ENCODE assay signal across 21 cellular contexts in genomic region chr7:137852108-137852507, GRCh38. TPM values are rescaled to one million over a fixed set of nuclear protein-coding genes. Genes with fewer than 3 reads are reported as not detected.
A peak's percentile ranks its signal among the peaks of the same experiment; 100 is the strongest.
DNase-seq lines count a peak whose midpoint lies in the region; ATAC-seq and TF ChIP-seq lines count a peak whose summit lies in the region.
"Had no signal": no experiment of that assay in that cellular context is flagged by ENCODE, and none has a peak within 500 bp of the region (broad histone marks: within the 10 kb centered on the region; RNA-seq: fewer than 3 reads in every experiment).

No MANE protein-coding gene starts in this region.

- H4K5ac ChIP-seq in IMR-90 (ENCODE audit: low read depth, low read length): no peak overlapping the region

- no peak overlapping the region for H2AFZ ChIP-seq in IMR-90 (replicated peaks; ENCODE audit: low read length, poor library complexity)
- H2AFZ ChIP-seq in trophoblast cell (ENCODE audit: insufficient read depth, low read length, poor library complexity): no peak overlapping the region

- BruUV-seq in IMR-90 (replicated peaks; lab: Mats Ljungman, UMichigan): no TSS peak

- H3K4me2 ChIP-seq in IMR-90 (ENCODE audit: low read depth, low read length) (no peak overlapping the region), trophoblast cell (ENCODE audit: low read length) (no peak overlapping the region)

- no peak overlapping the region for H2BK120ac ChIP-seq in IMR-90 (ENCODE audit: low read depth, low read length)
- no peak overlapping the region for H2BK120ac ChIP-seq in trophoblast cell (ENCODE audit: insufficient read depth, low read length, poor library complexity)

- H3K14ac ChIP-seq in IMR-90 (replicated peaks; ENCODE audit: low read depth, low read length) (peak overlapping the region; percentile 14), trophoblast cell (ENCODE audit: low read length) (no peak overlapping the region)

- H4K91ac ChIP-seq in IMR-90 (ENCODE audit: insufficient read depth, low read depth, low read length) (no peak overlapping the region), trophoblast cell (ENCODE audit: low read depth, low read length) (no peak overlapping the region)

- peaks cover 7% of the 10 kb centered on the region; the same call in 1 of the 2 replicates for H3K9me1 ChIP-seq in IMR-90 (ENCODE audit: insufficient read depth, low read length)

- no peak overlapping the region for H3K18ac ChIP-seq in IMR-90 (ENCODE audit: low read depth, low read length)
- H3K18ac ChIP-seq in trophoblast cell (ENCODE audit: low read length): no peak overlapping the region

- intact Hi-C loops in IMR-90 (cut with micrococcal nuclease) (no loop called here), left lung (cut with DNase I) (no loop called here)

- TF ChIP-seq CTCF in IMR-90 (conservative IDR thresholded peaks at IDR 0.05; ENCODE audit: low read depth, low read length) (no peak), brain microvascular endothelial cell (IDR thresholded peaks at IDR 0.05; ENCODE audit: low read depth, low read length, missing control alignments) (no peak), left lung (IDR thresholded peaks at IDR 0.05) (no peak)

- dilution Hi-C loops in IMR-90 (cut with HindIII; ENCODE audit: low sequenced_read_pairs, unreplicated experiment): no loop called here

- no peaks in the 10 kb centered on the region for H3K79me2 ChIP-seq in trophoblast cell (ENCODE audit: control insufficient read depth, insufficient read depth, low read length, poor library complexity)

- H2BK12ac ChIP-seq in trophoblast cell (ENCODE audit: low read length): no peak overlapping the region

- H3K4ac ChIP-seq in IMR-90 (ENCODE audit: low read depth, low read length) (no peak overlapping the region), trophoblast cell (ENCODE audit: low read depth, low read length) (no peak overlapping the region)

- no peak overlapping the region for H3K56ac ChIP-seq in IMR-90 (ENCODE audit: extremely low read depth, insufficient read depth, low read length)

- CTCF ChIA-PET in IMR-90 (lab: Yijun Ruan, JAX): no interaction called here

- no peak overlapping the region for H2BK20ac ChIP-seq in IMR-90 (ENCODE audit: low read depth, low read length)

- H2BK15ac ChIP-seq in IMR-90 (ENCODE audit: low read depth, low read length): no peak overlapping the region

- TF ChIP-seq POLR2A in GM18505 (IDR thresholded peaks at IDR 0.05; ENCODE audit: borderline replicate concordance, extremely low read depth, insufficient read depth, insufficient read length) (peak; percentile 18), IMR-90 (IDR thresholded peaks at IDR 0.05; ENCODE audit: low read depth, low read length) (no peak)

- no peaks in the 10 kb centered on the region for H3K9me3 ChIP-seq in IMR-90 (ENCODE audit: control insufficient read depth, insufficient read depth, low read length)
- H3K9me3 ChIP-seq in trophoblast cell (ENCODE audit: insufficient read depth, low read depth, low read length): no peaks in the 10 kb centered on the region
- no peaks in the 10 kb centered on the region for H3K9me3 ChIP-seq in left lung
- H3K9me3 ChIP-seq: BE2C had no signal

- TF ChIP-seq RAD21 in IMR-90 (IDR thresholded peaks at IDR 0.05; ENCODE audit: low read length): no peak

- H3K4me3 ChIP-seq in IMR-90 (ENCODE audit: insufficient read depth, low read depth, low read length) (no peak overlapping the region), brain microvascular endothelial cell (ENCODE audit: low read depth, low read length) (no peak overlapping the region), trophoblast cell (ENCODE audit: low read depth, low read length) (no peak overlapping the region), left lung (no peak overlapping the region)

- H2BK5ac ChIP-seq in IMR-90 (ENCODE audit: low read depth, low read length, poor library complexity, severe bottlenecking) (no peak overlapping the region), trophoblast cell (ENCODE audit: low read depth, low read length, poor library complexity) (no peak overlapping the region)

- H3K27ac ChIP-seq in IMR-90 (ENCODE audit: insufficient read depth, low read length) (no peak overlapping the region), brain microvascular endothelial cell (peak overlapping the region; percentile 61), trophoblast cell (ENCODE audit: low read depth, low read length) (no peak overlapping the region), left lung (no peak overlapping the region)

- no peak overlapping the region for H4K12ac ChIP-seq in trophoblast cell (ENCODE audit: low read depth, low read length)

- ATAC-seq in GM18505 (IDR thresholded peaks at IDR 0.05; ENCODE audit: unreplicated experiment) (no peak), IMR-90 (ENCODE audit: low read depth) (no peak), left lung (no peak)

- DNase-seq in IMR-90 (no peak), brain microvascular endothelial cell (no peak), trophoblast cell (peak; percentile 26 to 61), HUDEP-2 (lab: John Stamatoyannopoulos, UW; ENCODE audit: unreplicated experiment in 76 of 76) (no peak), left lung (no peak)
- DNase-seq in activated CD8-positive, alpha-beta memory T cell treated with anti-CD3 and anti-CD28 coated beads for 24 hours: no peak
- DNase-seq: ACHN; BE2C; C1 segment of cervical spinal cord; CD4-positive, CD25-positive, alpha-beta regulatory T cell; CD8-positive, alpha-beta memory T cell; COR-L47; DMS 273 treated with DMSO at 0.1 percent for 48 hours; DMS53; DND-41; H9; KBM-7 had no signal

- H3K36me3 ChIP-seq in IMR-90 (ENCODE audit: control insufficient read depth, insufficient read depth, low read length) (0 out of 2 replicates have a peak, but pooled peaks cover 2% of the 10 kb centered on the region), brain microvascular endothelial cell (replicated peaks) (peaks cover 13% of the 10 kb centered on the region), trophoblast cell (ENCODE audit: control insufficient read depth in 1 of 2, insufficient read depth in 2 of 2, low read length in 2 of 2) (peaks cover 2 to 6% of the 10 kb centered on the region in 2 experiments), left lung (no peaks in the 10 kb centered on the region)
- H3K36me3 ChIP-seq: BE2C had no signal

- H4K8ac ChIP-seq in IMR-90 (ENCODE audit: low read depth in 2 of 2, low read length in 2 of 2): no peak overlapping the region; a peak in 1 of 4 replicates
- H4K8ac ChIP-seq in trophoblast cell (ENCODE audit: low read depth, low read length): no peak overlapping the region

- H3K9ac ChIP-seq in IMR-90 (ENCODE audit: low read depth, low read length): no peak overlapping the region
- H3K9ac ChIP-seq in trophoblast cell (ENCODE audit: low read length): no peak overlapping the region

- H3K23ac ChIP-seq in IMR-90 (ENCODE audit: low read depth, low read length) (peak overlapping the region; percentile 68; the same call in 1 of the 2 replicates), trophoblast cell (ENCODE audit: low read length) (no peak overlapping the region)

- H3K27me3 ChIP-seq in IMR-90 (ENCODE audit: control insufficient read depth, insufficient read depth, low read length) (no peaks in the 10 kb centered on the region; the same call in 1 of the 2 replicates), brain microvascular endothelial cell (replicated peaks) (no peaks in the 10 kb centered on the region), trophoblast cell (ENCODE audit: insufficient read depth, low read length) (peaks cover 11% of the 10 kb centered on the region), left lung (peaks cover 7 to 20% of the 10 kb centered on the region in 2 donors)

- peaks cover 13% of the 10 kb centered on the region; the same call in 1 of the 2 replicates for H3K4me1 ChIP-seq in IMR-90 (ENCODE audit: control insufficient read depth, insufficient read depth, low read length)
- H3K4me1 ChIP-seq in trophoblast cell (ENCODE audit: control insufficient read depth in 1 of 2, insufficient read depth in 2 of 2, low read length in 2 of 2): peaks cover 0 to 3% of the 10 kb centered on the region in 2 experiments
- peaks cover 0 to 4% of the 10 kb centered on the region in 2 donors for H3K4me1 ChIP-seq in left lung
- H3K4me1 ChIP-seq: BE2C had no signal

- in situ Hi-C loops in IMR-90 (cut with MboI; ENCODE audit: low sequenced_read_pairs) (no loop called here), brain microvascular endothelial cell (cut with HindIII; ENCODE audit: low pct_ligation_motif_present, low sequenced_read_pairs) (no loop called here)

- no peak overlapping the region for H2AK9ac ChIP-seq in IMR-90 (replicated peaks; ENCODE audit: low read depth, low read length, poor library complexity)

- no peaks in the 10 kb centered on the region; the same call in 1 of the 2 replicates for H4K20me1 ChIP-seq in IMR-90 (ENCODE audit: insufficient read depth, low read length)

- H3K79me1 ChIP-seq in IMR-90 (ENCODE audit: low read depth in 1 of 2, low read length in 2 of 2): no peaks in the 10 kb centered on the region; a peak in 1 of 4 replicates
- H3K79me1 ChIP-seq in trophoblast cell (ENCODE audit: low read length): no peaks in the 10 kb centered on the region

- H2AK5ac ChIP-seq in IMR-90 (ENCODE audit: low read depth, low read length) (no peak overlapping the region), trophoblast cell (ENCODE audit: low read length) (no peak overlapping the region)

- POLR2A ChIA-PET in IMR-90 (lab: Charles Lee; ENCODE audit: unreplicated experiment): no interaction called here

TF ChIP-seq in IMR-90, 13 proteins besides CTCF, POLR2A, EP300 and RAD21 (continues in another document):
- TF ChIP-seq CHD1 (IDR thresholded peaks at IDR 0.05; ENCODE audit: low read depth, low read length) (no peak), MAZ (IDR thresholded peaks at IDR 0.05; ENCODE audit: borderline replicate concordance, low read depth, low read length) (no peak), MXI1 (IDR thresholded peaks at IDR 0.05; ENCODE audit: borderline replicate concordance, low read depth, low read length) (no peak), FOS (IDR thresholded peaks at IDR 0.05; ENCODE audit: low read depth, low read length) (no peak), CEBPB (IDR thresholded peaks at IDR 0.05; ENCODE audit: low read depth, low read length) (no peak), NFE2L2 (IDR thresholded peaks at IDR 0.05; ENCODE audit: low read depth, low read length) (no peak), USF2 (IDR thresholded peaks at IDR 0.05; ENCODE audit: low read depth, low read length) (no peak), SMC3 (IDR thresholded peaks at IDR 0.05; ENCODE audit: low read depth, low read length) (no peak)

RNA-seq across cellular contexts. Expression of gene DGKI, which starts 5.3 kb away (rescaled TPM):
- total RNA-seq in IMR-90 (2012; rRNA removed) (15.3 and 15.8 TPM in 2 replicates), left lung (1 to 10 TPM in 1 of 2 donors, under 1 TPM in 1; 0.68 to 1.4 TPM)
- 3.8 and 3.9 TPM in 2 replicates for polyA plus RNA-seq in IMR-90 (2012; rRNA removed)
- 1.8 and 2.6 TPM in 2 replicates for polyA plus RNA-seq in IMR-90 (2012; cell fraction: cytosol; rRNA removed)
- polyA plus RNA-seq in IMR-90 (2012; cell fraction: nucleus; rRNA removed; ENCODE audit: low replicate concordance): 6.1 and 19.7 TPM in 2 replicates
- polyA plus RNA-seq in trophoblast cell (2013): 0.99 and 1.2 TPM in 2 replicates
- total RNA-seq: CD4-positive, CD25-positive, alpha-beta regulatory T cell; G401; HT-29 had no signal
- polyA plus RNA-seq: CD4-positive, CD25-positive, alpha-beta regulatory T cell; CD8-positive, alpha-beta memory T cell; IgD-negative memory B cell had no signal

Comparison
In these comparisons a context has a peak if more than half of its experiments do, and no peak if none do; other contexts are left out.
1. DNase-seq: peak in trophoblast cell (2 of 2); none in IMR-90 (single experiment), brain microvascular endothelial cell (single experiment), HUDEP-2 (0 of 76), left lung (0 of 2) and activated CD8-positive, alpha-beta memory T cell treated with anti-CD3 and anti-CD28 coated beads for 24 hours (single experiment).